ENCODE assay signal across 22 cellular contexts in the genomic region with DNA sequence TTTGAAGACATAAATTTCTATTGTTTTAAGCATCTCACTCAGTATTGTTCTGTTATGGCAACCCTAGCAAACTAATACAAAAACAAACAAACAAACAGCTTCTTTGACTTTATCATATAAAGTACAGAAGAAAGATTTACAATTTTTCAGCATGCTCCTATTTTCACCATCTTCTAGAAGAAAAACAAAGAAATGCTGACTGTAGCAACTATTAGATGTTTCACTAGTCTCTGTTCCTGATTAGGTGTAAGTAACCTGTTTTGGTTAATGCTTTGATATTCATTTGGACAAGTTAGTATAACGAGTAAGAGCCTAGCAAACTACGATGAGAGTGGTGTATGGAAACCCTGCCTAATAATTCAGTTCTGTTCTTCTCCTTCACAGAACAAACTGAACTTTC.
A peak's percentile ranks its signal among the peaks of the same experiment; 100 is the strongest.
DNase-seq lines count a peak whose midpoint lies in the region; ATAC-seq, FAIRE-seq and TF ChIP-seq lines count a peak whose summit lies in the region.
"Had no signal": no experiment of that assay in that cellular context is flagged by ENCODE, and none has a peak within 500 bp of the region (broad histone marks: within the 10 kb centered on the region; RNA-seq: fewer than 3 reads in every experiment).

No MANE protein-coding gene starts in this region.

- H4K8ac ChIP-seq in IMR-90 (ENCODE audit: low read depth in 2 of 2, low read length in 2 of 2): no peak overlapping the region

- H2AFZ ChIP-seq in HepG2 (ENCODE audit: low read length) (no peak overlapping the region), IMR-90 (replicated peaks; ENCODE audit: low read length, poor library complexity) (no peak overlapping the region), OCI-LY1 (ENCODE audit: low read length) (no peak overlapping the region)

- no peaks in the 10 kb centered on the region for H3K79me1 ChIP-seq in IMR-90 (ENCODE audit: low read depth in 1 of 2, low read length in 2 of 2)

- no peak overlapping the region for H2BK15ac ChIP-seq in IMR-90 (ENCODE audit: low read depth, low read length)

- H3K9ac ChIP-seq in HepG2 (ENCODE audit: insufficient read depth, low read depth, low read length) (no peak overlapping the region), IMR-90 (ENCODE audit: low read depth, low read length) (no peak overlapping the region), OCI-LY1 (ENCODE audit: low read length) (no peak overlapping the region)
- H3K9ac ChIP-seq: BLaER1 treated with 17β-estradiol and CSF1 and Interleukin-3, amounts not matched to agents 10 nM and 100 nM had no signal

- no peak overlapping the region for H3K4ac ChIP-seq in IMR-90 (ENCODE audit: low read depth, low read length)

- H3K36me3 ChIP-seq in HepG2 (replicated peaks in 1 of 2; ENCODE audit: control insufficient read depth in 1 of 2, insufficient read depth in 2 of 2, low read length in 2 of 2) (no peaks in the 10 kb centered on the region), right lobe of liver (no peaks in the 10 kb centered on the region), IMR-90 (ENCODE audit: control insufficient read depth, insufficient read depth, low read length) (no peaks in the 10 kb centered on the region), OCI-LY1 (ENCODE audit: insufficient read depth, low read length) (no peaks in the 10 kb centered on the region)
- H3K36me3 ChIP-seq: BLaER1 treated with 17β-estradiol and CSF1 and Interleukin-3, amounts not matched to agents 10 nM and 100 nM had no signal

- H3K79me2 ChIP-seq in HepG2 (ENCODE audit: insufficient read depth, low read length) (no peaks in the 10 kb centered on the region), OCI-LY1 (ENCODE audit: insufficient read depth, low read length) (no peaks in the 10 kb centered on the region)

- no peak overlapping the region for H3K27ac Mint-ChIP-seq in activated T-helper 17 cell treated with anti-CD3 and anti-CD28 coated beads, Interleukin-2, amount 50 U/mL, for 72 hours
- H3K27ac Mint-ChIP-seq: B cell; CD4-positive, CD25-positive, alpha-beta regulatory T cell; CD8-positive, alpha-beta memory T cell; IgD-negative memory B cell had no signal

- no peak overlapping the region for H3K23ac ChIP-seq in IMR-90 (ENCODE audit: low read depth, low read length)

- no peak for DNase-seq in HepG2 (ENCODE audit: low spot score)
- DNase-seq in right lobe of liver: no peak
- no peak for DNase-seq in IMR-90
- no peak for DNase-seq in medulla oblongata (ENCODE audit: extremely low spot score)
- no peak for DNase-seq in epidermal melanocyte (ENCODE audit: insufficient read length, low spot score)
- no peak for DNase-seq in NCI-H748 treated with DMSO at 0.1 percent for 48 hours (lab: John Stamatoyannopoulos, UW)
- DNase-seq: 8988T; CD4-positive, CD25-positive, alpha-beta regulatory T cell; CD8-positive, alpha-beta memory T cell; GOT3; H7; HFFc6 had no signal

- H3K27me3 Mint-ChIP-seq in activated T-helper 17 cell treated with anti-CD3 and anti-CD28 coated beads, Interleukin-2, amount 50 U/mL, for 72 hours: no peaks in the 10 kb centered on the region
- H3K27me3 Mint-ChIP-seq: B cell; CD4-positive, CD25-positive, alpha-beta regulatory T cell; CD8-positive, alpha-beta memory T cell; IgD-negative memory B cell had no signal

- peak overlapping the region; percentile 0; the same call in 1 of the 2 replicates for H2BK20ac ChIP-seq in IMR-90 (ENCODE audit: low read depth, low read length)

- H4K91ac ChIP-seq in IMR-90 (ENCODE audit: insufficient read depth, low read depth, low read length): no peak overlapping the region; the same call in 1 of the 2 replicates

- H2BK5ac ChIP-seq in IMR-90 (ENCODE audit: low read depth, low read length, poor library complexity, severe bottlenecking): no peak overlapping the region

- no peak overlapping the region for H2AK9ac ChIP-seq in IMR-90 (replicated peaks; ENCODE audit: low read depth, low read length, poor library complexity)

- H3K9me3 Mint-ChIP-seq in activated T-helper 17 cell treated with anti-CD3 and anti-CD28 coated beads, Interleukin-2, amount 50 U/mL, for 72 hours: peaks cover 14% of the 10 kb centered on the region
- H3K9me3 Mint-ChIP-seq: HFFc6 had no signal

- no peak for FAIRE-seq in HepG2 (lab: Jason Lieb, UNC)
- FAIRE-seq: D721Med, G401.6, GM12891 had no signal

- dilution Hi-C loops in IMR-90 (cut with HindIII; ENCODE audit: low sequenced_read_pairs, unreplicated experiment): no loop called here

- H3K4me3 ChIP-seq in HepG2 (replicated peaks in 1 of 3; ENCODE audit: insufficient read depth in 1 of 3, low read depth in 2 of 3, low read length in 3 of 3) (no peak overlapping the region), right lobe of liver (no peak overlapping the region), IMR-90 (ENCODE audit: insufficient read depth, low read depth, low read length) (no peak overlapping the region), OCI-LY1 (ENCODE audit: low read depth, low read length, poor library complexity, severe bottlenecking) (no peak overlapping the region)
- H3K4me3 ChIP-seq: BLaER1 treated with 17β-estradiol and CSF1 and Interleukin-3, amounts not matched to agents 10 nM and 100 nM had no signal

- no peak overlapping the region for H3K56ac ChIP-seq in IMR-90 (ENCODE audit: extremely low read depth, insufficient read depth, low read length)

- H3K36me3 Mint-ChIP-seq in activated T-helper 17 cell treated with anti-CD3 and anti-CD28 coated beads, Interleukin-2, amount 50 U/mL, for 72 hours (ENCODE audit: low read depth): no peaks in the 10 kb centered on the region
- H3K36me3 Mint-ChIP-seq: CD4-positive, CD25-positive, alpha-beta regulatory T cell; CD8-positive, alpha-beta memory T cell; IgD-negative memory B cell had no signal

- H4K20me1 ChIP-seq in HepG2 (ENCODE audit: insufficient read depth, low read length) (no peaks in the 10 kb centered on the region), IMR-90 (ENCODE audit: insufficient read depth, low read length) (no peaks in the 10 kb centered on the region), OCI-LY1 (ENCODE audit: insufficient read depth, low read length) (no peaks in the 10 kb centered on the region)
- H4K20me1 ChIP-seq: BLaER1 treated with 17β-estradiol and CSF1 and Interleukin-3, amounts not matched to agents 10 nM and 100 nM had no signal

- no peak overlapping the region for H3K4me3 Mint-ChIP-seq in activated T-helper 17 cell treated with anti-CD3 and anti-CD28 coated beads, Interleukin-2, amount 50 U/mL, for 72 hours
- H3K4me3 Mint-ChIP-seq: B cell; CD4-positive, CD25-positive, alpha-beta regulatory T cell; CD8-positive, alpha-beta memory T cell; HFFc6; IgD-negative memory B cell had no signal

- TF ChIP-seq RAD21 in HepG2 (CRISPR knock-in tag; IDR thresholded peaks at IDR 0.05) (no peak), IMR-90 (IDR thresholded peaks at IDR 0.05; ENCODE audit: low read length) (no peak)

- H3K9me2 ChIP-seq in OCI-LY1 (ENCODE audit: low read depth, low read length): no peaks in the 10 kb centered on the region

- H3F3A ChIP-seq in OCI-LY1 (ENCODE audit: insufficient read depth, low read length): no peaks in the 10 kb centered on the region

- no peaks in the 10 kb centered on the region for H3K4me1 Mint-ChIP-seq in activated T-helper 17 cell treated with anti-CD3 and anti-CD28 coated beads, Interleukin-2, amount 50 U/mL, for 72 hours
- H3K4me1 Mint-ChIP-seq: B cell; CD4-positive, CD25-positive, alpha-beta regulatory T cell; CD8-positive, alpha-beta memory T cell; IgD-negative memory B cell had no signal

- H3K27me3 ChIP-seq in HepG2 (ENCODE audit: control insufficient read depth in 1 of 2, insufficient read depth in 2 of 2, low read length in 2 of 2) (no peaks in the 10 kb centered on the region), right lobe of liver (no peaks in the 10 kb centered on the region), IMR-90 (ENCODE audit: control insufficient read depth, insufficient read depth, low read length) (no peaks in the 10 kb centered on the region), OCI-LY1 (ENCODE audit: insufficient read depth, low read length) (no peaks in the 10 kb centered on the region)
- H3K27me3 ChIP-seq: BLaER1 treated with 17β-estradiol and CSF1 and Interleukin-3, amounts not matched to agents 10 nM and 100 nM had no signal

- no peak overlapping the region for H2AK5ac ChIP-seq in IMR-90 (ENCODE audit: low read depth, low read length)

- BruUV-seq in HepG2 (replicated peaks; lab: Mats Ljungman, UMichigan) (no TSS peak), IMR-90 (replicated peaks; lab: Mats Ljungman, UMichigan) (no TSS peak)

- H3K27ac ChIP-seq in HepG2 (ENCODE audit: extremely low read length, insufficient read depth, low read length) (no peak overlapping the region), right lobe of liver (no peak overlapping the region), IMR-90 (ENCODE audit: insufficient read depth, low read length) (no peak overlapping the region), OCI-LY1 (ENCODE audit: low read depth, low read length, poor library complexity, severe bottlenecking) (peak overlapping the region; percentile 47)
- H3K27ac ChIP-seq: BLaER1 treated with 17β-estradiol and CSF1 and Interleukin-3, amounts not matched to agents 10 nM and 100 nM; HL-60 had no signal

- POLR2A ChIA-PET in HepG2 (lab: Yijun Ruan, JAX) (no interaction called here), IMR-90 (lab: Charles Lee; ENCODE audit: unreplicated experiment) (no interaction called here)

- TF ChIP-seq EP300 in HepG2 (IDR thresholded peaks at IDR 0.05; ENCODE audit: low read depth in 2 of 2, low read length in 2 of 2) (no peak), HepG2 (CRISPR knock-in tag; IDR thresholded peaks at IDR 0.05; ENCODE audit: borderline replicate concordance) (no peak)

- no peak overlapping the region for H3K18ac ChIP-seq in IMR-90 (ENCODE audit: low read depth, low read length)

- 0% methylated on average over 2 of the region's 2 CpGs for WGBS in HepG2 (ENCODE audit: low lambda C conversion rate)
- WGBS in right lobe of liver (ENCODE audit: insufficient coverage, low coverage, low lambda C conversion rate, missing lambda C conversion rate): 82% methylated on average over 2 of the region's 2 CpGs
- no CpG with 5 or more reads among the region's 2 CpGs for WGBS in IMR-90 (ENCODE audit: extremely low coverage in 2 of 2, insufficient read length in 1 of 2), 2 experiments

- in situ Hi-C loops in HepG2 (cut with HindIII; ENCODE audit: extremely low pct_ligation_motif_present, low pct_unique_long_range_greater_than_20kb) (no loop called here), IMR-90 (cut with MboI; ENCODE audit: low sequenced_read_pairs) (no loop called here)

- peaks cover 5% of the 10 kb centered on the region; the same call in 1 of the 2 replicates for H3K9me1 ChIP-seq in IMR-90 (ENCODE audit: insufficient read depth, low read length)

- H3K4me1 ChIP-seq in HepG2 (ENCODE audit: insufficient read depth, low read length) (no peaks in the 10 kb centered on the region), right lobe of liver (peaks cover 0 to 10% (median 0%) of the 10 kb centered on the region in 4 donors), IMR-90 (ENCODE audit: control insufficient read depth, insufficient read depth, low read length) (peaks cover 5% of the 10 kb centered on the region), OCI-LY1 (ENCODE audit: insufficient read depth, low read length, severe bottlenecking) (peaks cover 49% of the 10 kb centered on the region)

- TF ChIP-seq CTCF in HepG2 (CRISPR knock-in tag; IDR thresholded peaks at IDR 0.05): no peak
- no peak for TF ChIP-seq CTCF in right lobe of liver (IDR thresholded peaks at IDR 0.05)
- no peak for TF ChIP-seq CTCF in IMR-90 (conservative IDR thresholded peaks at IDR 0.05; ENCODE audit: low read depth, low read length)
- no peak for TF ChIP-seq CTCF in OCI-LY1 (IDR thresholded peaks at IDR 0.05; ENCODE audit: low read length)

- CTCF ChIA-PET in HepG2 (lab: Yijun Ruan, JAX; ENCODE audit: low intra/inter-chr PET ratio, low total read pairs) (no interaction called here), IMR-90 (lab: Yijun Ruan, JAX) (no interaction called here)

- no peaks in the 10 kb centered on the region for H3K9me3 ChIP-seq in HepG2 (ENCODE audit: low read length)
- H3K9me3 ChIP-seq in right lobe of liver: no peaks in the 10 kb centered on the region
- no peaks in the 10 kb centered on the region for H3K9me3 ChIP-seq in IMR-90 (ENCODE audit: control insufficient read depth, insufficient read depth, low read length)
- H3K9me3 ChIP-seq in OCI-LY1 (ENCODE audit: low read length): no peaks in the 10 kb centered on the region
- H3K9me3 ChIP-seq: BLaER1 treated with 17β-estradiol and CSF1 and Interleukin-3, amounts not matched to agents 10 nM and 100 nM had no signal

- H3K14ac ChIP-seq in IMR-90 (replicated peaks; ENCODE audit: low read depth, low read length): no peak overlapping the region

- TF ChIP-seq POLR2A in HepG2 (IDR thresholded peaks at IDR 0.05; ENCODE audit: insufficient read depth in 1 of 2, low read depth in 2 of 2, low read length in 2 of 2): no peak
- TF ChIP-seq POLR2A in right lobe of liver (IDR thresholded peaks at IDR 0.05): no peak
- no peak for TF ChIP-seq POLR2A in IMR-90 (IDR thresholded peaks at IDR 0.05; ENCODE audit: low read depth, low read length)

- no peak overlapping the region; the same call in 1 of the 2 replicates for H4K5ac ChIP-seq in IMR-90 (ENCODE audit: low read depth, low read length)

- ATAC-seq in HepG2: no peak
- ATAC-seq in right lobe of liver: no peak
- ATAC-seq in IMR-90 (ENCODE audit: low read depth): no peak
- ATAC-seq in activated T-helper 17 cell treated with anti-CD3 and anti-CD28 coated beads, Interleukin-2, amount 50 U/mL, for 72 hours (replicated peaks): no peak
- ATAC-seq: HCT116 had no signal

- H3K4me2 ChIP-seq in HepG2 (ENCODE audit: low read depth, low read length) (no peak overlapping the region), IMR-90 (ENCODE audit: low read depth, low read length) (no peak overlapping the region), OCI-LY1 (ENCODE audit: low read length) (no peak overlapping the region)
- H3K4me2 ChIP-seq: BLaER1 treated with 17β-estradiol and CSF1 and Interleukin-3, amounts not matched to agents 10 nM and 100 nM had no signal

- H2BK120ac ChIP-seq in IMR-90 (ENCODE audit: low read depth, low read length): 0 out of 2 replicates have a peak overlapping the region, but pooled peaks have one; percentile 35

- intact Hi-C loops in HepG2 (cut with micrococcal nuclease; ENCODE audit: unreplicated experiment): no loop called here
- intact Hi-C loops in right lobe of liver (cut with DNase I): no loop called here
- intact Hi-C loops in IMR-90 (cut with micrococcal nuclease): no loop called here
